9 cellular contexts compared by ENCODE assay signal in genomic region chr19:47511681-47512080, GRCh38. TPM values are rescaled to one million over a fixed set of nuclear protein-coding genes. Genes with fewer than 3 reads are reported as not detected.
A peak's percentile ranks its signal among the peaks of the same experiment; 100 is the strongest.
DNase-seq lines count a peak whose midpoint lies in the region; ATAC-seq and TF ChIP-seq lines count a peak whose summit lies in the region.
"Had no signal": no experiment of that assay in that cellular context is flagged by ENCODE, and none has a peak within 500 bp of the region (broad histone marks: within the 10 kb centered on the region; RNA-seq: fewer than 3 reads in every experiment).

No MANE protein-coding gene starts in this region.

- DNase-seq in G401 (ENCODE audit: low spot score) (peak; percentile 82), T-helper 17 cell (no peak), foreskin fibroblast (peak; percentile 32 to 67), gastrocnemius medialis (peak; percentile 39 to 84)
- no peak for DNase-seq in effector memory CD4-positive, alpha-beta T cell

- ATAC-seq in T-helper 17 cell (no peak), gastrocnemius medialis (peak in 1 of 2 donors; percentile 28), HG02970 (IDR thresholded peaks at IDR 0.05; ENCODE audit: low FRiP score, unreplicated experiment) (no peak), GM19452 (IDR thresholded peaks at IDR 0.05; ENCODE audit: unreplicated experiment) (no peak), HG02973 (IDR thresholded peaks at IDR 0.05; ENCODE audit: unreplicated experiment) (no peak)

- peak; percentile 71 to 78 for TF ChIP-seq POLR2A in gastrocnemius medialis (IDR thresholded peaks at IDR 0.05)

- in situ Hi-C loops in G401 (cut with HindIII; ENCODE audit: low sequenced_read_pairs) (no loop called here), gastrocnemius medialis (cut with MboI; ENCODE audit: low sequenced_read_pairs in 4 of 4) (loop anchor here in 2 of 4 donors (10.0 kb wide), 2 partner anchors 183 to 193 kb away; no protein-coding TSS in a partner anchor)

- intact Hi-C loops in gastrocnemius medialis (cut with DNase I; ENCODE audit: low total_unique reads) = loop anchor here (5.0 to 10.0 kb wide), 2 partner anchors 237 to 271 kb away; partner anchors contain the start of gene INAFM1

- TF ChIP-seq CTCF in foreskin fibroblast (IDR thresholded peaks at IDR 0.05; ENCODE audit: low read depth, low read length) = no peak
- TF ChIP-seq CTCF in gastrocnemius medialis (IDR thresholded peaks at IDR 0.05 in 4 of 5, conservative IDR thresholded peaks at IDR 0.05 in 1 of 5) = no peak

- H3K27me3 ChIP-seq in gastrocnemius medialis = no peaks in the 10 kb centered on the region
- H3K27me3 ChIP-seq in effector memory CD4-positive, alpha-beta T cell (replicated peaks; ENCODE audit: control insufficient read depth, insufficient read depth, low read length, poor library complexity, severe bottlenecking) = no peaks in the 10 kb centered on the region

- H3K36me3 ChIP-seq in gastrocnemius medialis = no peaks in the 10 kb centered on the region
- no peaks in the 10 kb centered on the region for H3K36me3 ChIP-seq in effector memory CD4-positive, alpha-beta T cell (ENCODE audit: control insufficient read depth, insufficient read depth, low read length)

- no peak overlapping the region for H3K4me3 ChIP-seq in foreskin fibroblast (ENCODE audit: low read depth in 1 of 2, low read length in 2 of 2)
- peak overlapping the region; percentile 22 to 98 (median 90) for H3K4me3 ChIP-seq in gastrocnemius medialis
- H3K4me3 ChIP-seq in effector memory CD4-positive, alpha-beta T cell (ENCODE audit: insufficient read depth, low read depth, low read length, poor library complexity, severe bottlenecking) = no peak overlapping the region

- H3K27ac Mint-ChIP-seq in T-helper 17 cell = peak overlapping the region; percentile 99

- H3K4me1 Mint-ChIP-seq in T-helper 17 cell = peaks cover 52% of the 10 kb centered on the region

- H3K27me3 Mint-ChIP-seq in T-helper 17 cell = no peaks in the 10 kb centered on the region
- H3K27me3 Mint-ChIP-seq: stimulated activated naive CD8-positive, alpha-beta T cell treated with anti-CD3 and anti-CD28 coated beads, Interleukin-15, Interleukin-2, amounts not matched to agents 100 ng/mL and 50 ng/mL, for 24 hours had no signal

- peaks cover 10% of the 10 kb centered on the region for H3K36me3 Mint-ChIP-seq in T-helper 17 cell (ENCODE audit: low read depth)

- H3K27ac ChIP-seq in gastrocnemius medialis = peak overlapping the region; percentile 96 to 100 (median 99)
- no peak overlapping the region for H3K27ac ChIP-seq in effector memory CD4-positive, alpha-beta T cell (ENCODE audit: insufficient read depth, low read length, poor library complexity, severe bottlenecking)

- no peak overlapping the region for H3K4me3 Mint-ChIP-seq in T-helper 17 cell

- H3K4me1 ChIP-seq in gastrocnemius medialis = peaks cover 76 to 81% of the 10 kb centered on the region in 2 donors
- peaks cover 33% of the 10 kb centered on the region for H3K4me1 ChIP-seq in effector memory CD4-positive, alpha-beta T cell (ENCODE audit: control insufficient read depth, insufficient read depth, low read length, poor library complexity, severe bottlenecking)

- H3K9me3 ChIP-seq in T-helper 17 cell (ENCODE audit: control insufficient read depth, low read length, poor library complexity, severe bottlenecking) = no peaks in the 10 kb centered on the region
- no peaks in the 10 kb centered on the region for H3K9me3 ChIP-seq in gastrocnemius medialis
- no peaks in the 10 kb centered on the region for H3K9me3 ChIP-seq in effector memory CD4-positive, alpha-beta T cell (ENCODE audit: control insufficient read depth, low read length)

RNA-seq across cellular contexts. Expression of gene NAPA, which starts 3.2 kb away (rescaled TPM):
- 54.7 and 75.9 TPM in 2 replicates for total RNA-seq in G401 (2014; rRNA removed; shearing (Covaris generic))
- total RNA-seq in T-helper 17 cell (100 to 1,000 TPM; 124 to 133 TPM), gastrocnemius medialis (100 to 1,000 TPM; 127 to 272 (median 212) TPM)

RNA-seq across cellular contexts. Expression of gene KPTN, which starts 27.7 kb away (rescaled TPM):
- 31.5 and 44.5 TPM in 2 replicates for total RNA-seq in G401 (2014; rRNA removed; shearing (Covaris generic))
- total RNA-seq in T-helper 17 cell (1 to 10 TPM; 3.5 to 6.3 TPM), gastrocnemius medialis (1 to 10 TPM in 3 of 4 donors, under 1 TPM in 1; 0.91 to 6.4 (median 3.9) TPM)

RNA-seq across cellular contexts. Expression of gene SLC8A2, which starts 40.0 kb away (rescaled TPM):
- 3.5 and 3.8 TPM in 2 replicates for total RNA-seq in G401 (2014; rRNA removed; shearing (Covaris generic))
- total RNA-seq in T-helper 17 cell (not detected), gastrocnemius medialis (not detected)

Comparison
In these comparisons a context has a peak if more than half of its experiments do, and no peak if none do; other contexts are left out.
1. DNase-seq: peak in G401 (single experiment), foreskin fibroblast (2 of 2) and gastrocnemius medialis (2 of 2); none in T-helper 17 cell (0 of 3) and effector memory CD4-positive, alpha-beta T cell (0 of 3).
2. H3K4me3 ChIP-seq: peak in gastrocnemius medialis (4 of 4); none in foreskin fibroblast (0 of 2) and effector memory CD4-positive, alpha-beta T cell (single experiment).